8 cellular contexts compared by ENCODE assay signal in the genomic region with DNA sequence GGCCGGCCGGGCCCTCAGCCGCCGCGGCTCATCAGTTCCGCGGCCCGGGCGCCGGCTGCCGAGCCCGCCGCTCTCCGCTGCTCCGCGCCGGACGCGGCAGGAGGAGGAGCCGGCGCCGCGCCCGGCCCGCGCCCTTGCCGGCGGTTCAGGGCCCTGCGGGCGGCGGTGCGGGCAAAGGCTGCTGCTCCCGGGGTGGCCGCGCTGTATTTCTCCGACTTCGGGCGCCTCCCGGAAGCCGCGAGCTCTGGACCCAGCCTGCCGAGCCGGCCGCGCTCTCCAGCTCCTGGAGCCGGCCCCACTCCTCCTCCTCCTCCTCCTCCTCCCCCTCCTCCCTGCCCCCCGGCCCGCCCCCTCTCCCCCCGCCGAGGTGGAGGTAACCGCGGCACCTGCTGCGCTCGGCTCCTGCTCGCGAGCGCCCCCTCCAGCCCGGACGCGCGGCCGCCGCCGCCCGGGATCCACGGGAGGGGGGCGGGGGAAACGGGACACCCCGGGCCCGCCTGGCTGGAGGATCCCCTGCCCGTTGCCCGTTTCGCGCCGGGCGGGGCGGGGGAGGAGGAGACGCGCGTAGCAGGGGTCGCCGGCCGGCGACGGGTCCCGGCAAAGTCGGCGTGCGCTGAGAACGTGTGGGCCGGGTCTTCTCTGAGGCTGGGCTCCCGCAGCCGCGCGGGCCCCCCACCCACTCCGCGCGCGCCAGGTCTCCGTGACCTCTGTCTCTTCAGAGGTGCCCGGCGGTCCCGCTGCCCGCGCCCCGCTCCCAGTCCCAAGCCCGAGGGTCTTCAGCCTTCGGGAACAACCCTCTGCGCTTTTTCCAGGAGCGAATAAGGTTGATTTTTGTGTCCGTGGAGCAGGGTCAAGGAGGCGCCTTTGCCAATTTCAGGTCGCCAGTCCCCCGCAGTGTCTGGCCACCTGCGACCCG. TPM values are rescaled to one million over a fixed set of nuclear protein-coding genes. Genes with fewer than 3 reads are reported as not detected.
A peak's percentile ranks its signal among the peaks of the same experiment; 100 is the strongest.
DNase-seq lines count a peak whose midpoint lies in the region; ATAC-seq lines count a peak whose summit lies in the region.

A gene with protein sequence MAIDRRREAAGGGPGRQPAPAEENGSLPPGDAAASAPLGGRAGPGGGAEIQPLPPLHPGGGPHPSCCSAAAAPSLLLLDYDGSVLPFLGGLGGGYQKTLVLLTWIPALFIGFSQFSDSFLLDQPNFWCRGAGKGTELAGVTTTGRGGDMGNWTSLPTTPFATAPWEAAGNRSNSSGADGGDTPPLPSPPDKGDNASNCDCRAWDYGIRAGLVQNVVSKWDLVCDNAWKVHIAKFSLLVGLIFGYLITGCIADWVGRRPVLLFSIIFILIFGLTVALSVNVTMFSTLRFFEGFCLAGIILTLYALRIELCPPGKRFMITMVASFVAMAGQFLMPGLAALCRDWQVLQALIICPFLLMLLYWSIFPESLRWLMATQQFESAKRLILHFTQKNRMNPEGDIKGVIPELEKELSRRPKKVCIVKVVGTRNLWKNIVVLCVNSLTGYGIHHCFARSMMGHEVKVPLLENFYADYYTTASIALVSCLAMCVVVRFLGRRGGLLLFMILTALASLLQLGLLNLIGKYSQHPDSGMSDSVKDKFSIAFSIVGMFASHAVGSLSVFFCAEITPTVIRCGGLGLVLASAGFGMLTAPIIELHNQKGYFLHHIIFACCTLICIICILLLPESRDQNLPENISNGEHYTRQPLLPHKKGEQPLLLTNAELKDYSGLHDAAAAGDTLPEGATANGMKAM (minus strand): TSS at position 257 of the 916 bp plus-strand sequence. CDS start 491 bp downstream, outside the sequence.

- H3K4me1 ChIP-seq in HAP-1 = peaks cover 20% of the 10 kb centered on the region
- peaks cover 19% of the 10 kb centered on the region in 2 donors for H3K4me1 ChIP-seq in mucosa of rectum (ENCODE audit: control insufficient read depth in 2 of 2, insufficient read depth in 2 of 2, low read length in 2 of 2)

- H3K27me3 ChIP-seq in HAP-1 (ENCODE audit: low read depth) (no peaks in the 10 kb centered on the region), mucosa of rectum (ENCODE audit: control insufficient read depth in 2 of 2, insufficient read depth in 2 of 2, low read length in 2 of 2) (peaks cover 0 to 3% of the 10 kb centered on the region in 2 donors)

- H3K4me3 ChIP-seq in HAP-1 = peak within 1 kb of the TSS; percentile 56
- peak within 1 kb of the TSS; percentile 89 to 91 for H3K4me3 ChIP-seq in mucosa of rectum (ENCODE audit: low read length in 2 of 2)

- DNase-seq in Caki2 (ENCODE audit: low read depth) (peak; percentile 86), HAP-1 (ENCODE audit: low spot score in 2 of 2) (peak; percentile 62 to 85), NCI-H748 treated with DMSO at 0.1 percent for 48 hours (lab: John Stamatoyannopoulos, UW) (peak; percentile 74), epithelial cell of prostate (ENCODE audit: low read depth, low spot score) (no peak)
- peak; percentile 72 for DNase-seq in activated CD8-positive, alpha-beta memory T cell treated with anti-CD3 and anti-CD28 coated beads, Interleukin-2, amount 50 U/mL, for 4 hours
- DNase-seq in stimulated activated CD8-positive, alpha-beta memory T cell treated with anti-CD3 and anti-CD28 coated beads, Interleukin-4, amount 100 ng/mL, for 4 hours (ENCODE audit: low read depth in 2 of 2, low spot score in 1 of 2) = peak; percentile 13 to 47

- peak within 1 kb of the TSS; percentile 76 to 80 for H3K9ac ChIP-seq in mucosa of rectum (ENCODE audit: low read depth in 1 of 2, low read length in 2 of 2)

- H3K27ac ChIP-seq in epithelial cell of prostate (peak within 1 kb of the TSS; percentile 16), mucosa of rectum (ENCODE audit: low read depth in 2 of 2, low read length in 2 of 2) (peak within 1 kb of the TSS; percentile 77 to 81)

- ATAC-seq in GM19467 (IDR thresholded peaks at IDR 0.05; ENCODE audit: unreplicated experiment) = no peak

- H3K36me3 ChIP-seq in HAP-1 (replicated peaks) (no peaks in the 10 kb centered on the region), mucosa of rectum (ENCODE audit: control insufficient read depth in 2 of 2, insufficient read depth in 2 of 2, low read length in 2 of 2) (no peaks in the 10 kb centered on the region)

- in situ Hi-C loops in Caki2 (cut with HindIII; ENCODE audit: low pct_unique_long_range_greater_than_20kb, low sequenced_read_pairs) = no loop called here
- in situ Hi-C loops in HAP-1 (cut with MboI; ENCODE audit: low sequenced_read_pairs) = no loop called here

- H3K9me3 ChIP-seq in HAP-1 = no peaks in the 10 kb centered on the region
- H3K9me3 ChIP-seq in mucosa of rectum (ENCODE audit: control insufficient read depth in 2 of 2, low read length in 2 of 2) = no peaks in the 10 kb centered on the region

RNA-seq across cellular contexts. Expression of the gene that starts here (rescaled TPM):
- total RNA-seq in Caki2 (2014; rRNA removed; shearing (Covaris generic); ENCODE audit: low replicate concordance) = 3.6 and 10.1 TPM in 2 replicates
